ENCODE assay signal across 1 cellular context in genomic region chr3:129180461-129180860, GRCh38.
TF ChIP-seq lines count a peak whose summit lies in the region.

No MANE protein-coding gene starts in this region.

TF ChIP-seq in GM23338, 12 proteins besides CTCF, POLR2A, EP300 and RAD21 (continued from another document):
- no peak for TF ChIP-seq ZNF462 (CRISPR knock-in tag; IDR thresholded peaks at IDR 0.05)
- no peak for TF ChIP-seq POLR2AphosphoS5 (IDR thresholded peaks at IDR 0.05; ENCODE audit: low read depth)
- no peak for TF ChIP-seq REST (IDR thresholded peaks at IDR 0.05; ENCODE audit: unreplicated experiment)
- TF ChIP-seq ZNF114 (CRISPR knock-in tag; IDR thresholded peaks at IDR 0.05), result no peak
- no peak for TF ChIP-seq EZH2phosphoT487 (IDR thresholded peaks at IDR 0.05; ENCODE audit: unreplicated experiment)
- no peak for TF ChIP-seq STAT1 (IDR thresholded peaks at IDR 0.05; ENCODE audit: unreplicated experiment)
